ENCODE assay signal across 25 cellular contexts in genomic region chr22:20449819-20450550, GRCh38. TPM values are rescaled to one million over a fixed set of nuclear protein-coding genes. Genes with fewer than 3 reads are reported as not detected.
DNase-seq lines count a peak whose midpoint lies in the region; ATAC-seq, FAIRE-seq and TF ChIP-seq lines count a peak whose summit lies in the region.
"Had no signal": no experiment of that assay in that cellular context is flagged by ENCODE, and none has a peak within 500 bp of the region (broad histone marks: within the 10 kb centered on the region; RNA-seq: fewer than 3 reads in every experiment).

No MANE protein-coding gene starts in this region.

- H3K9me3 ChIP-seq in vagina = no peaks in the 10 kb centered on the region
- H3K9me3 ChIP-seq in left lung = no peaks in the 10 kb centered on the region
- H3K9me3 ChIP-seq: A549; BLaER1 treated with 17β-estradiol and CSF1 and Interleukin-3, amounts not matched to agents 10 nM and 100 nM; MG63 had no signal

- no peak overlapping the region for H3K27ac Mint-ChIP-seq in GM23338
- H3K27ac Mint-ChIP-seq: CD8-positive, alpha-beta memory T cell had no signal

- no peak for DNase-seq in GM23338 (ENCODE audit: low spot score)
- peak; percentile 8 for DNase-seq in epidermal melanocyte (ENCODE audit: insufficient read length, low spot score)
- no peak for DNase-seq in urothelium cell line (ENCODE audit: low spot score)
- DNase-seq in vagina (ENCODE audit: extremely low spot score in 2 of 2) = no peak
- no peak for DNase-seq in left lung
- no peak for DNase-seq in glomerular visceral epithelial cell (ENCODE audit: extremely low spot score)
- DNase-seq: AML-193; CD8-positive, alpha-beta memory T cell; DMS 273 treated with DMSO at 0.1 percent for 48 hours; DMS79; EL; GDM1; MG63; NCI-H1417; NCI-H1694; NCI-H2029 treated with DMSO at 0.1 percent for 48 hours; NCI-H69; RPMI8226; SHP77 had no signal

- ATAC-seq in GM23338 (peak; percentile 59; the same call in 2 of the 3 replicates), left lung (no peak)
- ATAC-seq: A549, GM12878, HepG2 had no signal

- H2AFZ ChIP-seq in GM23338 = no peak overlapping the region

- H3K4me3 Mint-ChIP-seq in GM23338 = no peak overlapping the region
- H3K4me3 Mint-ChIP-seq: CD8-positive, alpha-beta memory T cell had no signal

- no peak for TF ChIP-seq POLR2A in vagina (IDR thresholded peaks at IDR 0.05)

- H3K27ac ChIP-seq in GM23338 (ENCODE audit: low read depth) (no peak overlapping the region), VCaP (peak overlapping the region; percentile 69), vagina (no peak overlapping the region), left lung (no peak overlapping the region)
- H3K27ac ChIP-seq: A549; BLaER1 treated with 17β-estradiol and CSF1 and Interleukin-3, amounts not matched to agents 10 nM and 100 nM had no signal

- H3K9me3 Mint-ChIP-seq in GM23338 = no peaks in the 10 kb centered on the region
- H3K9me3 Mint-ChIP-seq: CD8-positive, alpha-beta memory T cell had no signal

- H3K4me1 ChIP-seq in GM23338 (ENCODE audit: insufficient read depth) (no peaks in the 10 kb centered on the region), vagina (no peaks in the 10 kb centered on the region), left lung (peaks cover 0 to 11% of the 10 kb centered on the region in 2 donors)
- H3K4me1 ChIP-seq: A549 had no signal

- H3K36me3 Mint-ChIP-seq in GM23338 (ENCODE audit: low read depth) = no peaks in the 10 kb centered on the region

- H3F3A ChIP-seq in GM23338 (replicated peaks; ENCODE audit: low read depth) = no peaks in the 10 kb centered on the region

- no peak overlapping the region for H3K4me2 ChIP-seq in GM23338
- H3K4me2 ChIP-seq: A549; BLaER1 treated with 17β-estradiol and CSF1 and Interleukin-3, amounts not matched to agents 10 nM and 100 nM had no signal

- no peak for TF ChIP-seq CTCF in GM23338 (conservative IDR thresholded peaks at IDR 0.05; ENCODE audit: low read depth in 2 of 2)
- no peak for TF ChIP-seq CTCF in VCaP (conservative IDR thresholded peaks at IDR 0.05)
- TF ChIP-seq CTCF in vagina (IDR thresholded peaks at IDR 0.05) = no peak
- TF ChIP-seq CTCF in left lung (IDR thresholded peaks at IDR 0.05) = no peak

- no peaks in the 10 kb centered on the region for H3K4me1 Mint-ChIP-seq in GM23338

- intact Hi-C loops in vagina (cut with DNase I) = no loop called here
- intact Hi-C loops in left lung (cut with DNase I) = no loop called here

- H3K9me2 ChIP-seq in GM23338 (ENCODE audit: insufficient read depth) = no peaks in the 10 kb centered on the region

- H3K27me3 Mint-ChIP-seq in GM23338 (ENCODE audit: insufficient read depth, low read depth, poor library complexity) = peaks cover 7% of the 10 kb centered on the region
- H3K27me3 Mint-ChIP-seq: CD8-positive, alpha-beta memory T cell had no signal

- H3K27me3 ChIP-seq in GM23338 (ENCODE audit: insufficient read depth) (no peaks in the 10 kb centered on the region), vagina (no peaks in the 10 kb centered on the region), left lung (no peaks in the 10 kb centered on the region)
- H3K27me3 ChIP-seq: BLaER1 treated with 17β-estradiol and CSF1 and Interleukin-3, amounts not matched to agents 10 nM and 100 nM; MG63 had no signal

- H3K36me3 ChIP-seq in GM23338 (ENCODE audit: insufficient read depth) (no peaks in the 10 kb centered on the region), vagina (peaks cover 0 to 12% of the 10 kb centered on the region in 2 donors), left lung (peaks cover 0 to 31% of the 10 kb centered on the region in 2 donors)
- H3K36me3 ChIP-seq: MG63 had no signal

- H4K20me1 ChIP-seq in GM23338 (replicated peaks; ENCODE audit: insufficient read depth) = no peaks in the 10 kb centered on the region; the same call in 1 of the 2 replicates

- FAIRE-seq in urothelium cell line (lab: Jason Lieb, UNC) = peak; percentile 86
- FAIRE-seq: A549, H54, HepG2 had no signal

- no peaks in the 10 kb centered on the region for H3K79me2 ChIP-seq in GM23338 (replicated peaks; ENCODE audit: insufficient read depth)

- H3K4me3 ChIP-seq in GM23338 (no peak overlapping the region), vagina (no peak overlapping the region), left lung (no peak overlapping the region)
- H3K4me3 ChIP-seq: A549; BLaER1 treated with 17β-estradiol and CSF1 and Interleukin-3, amounts not matched to agents 10 nM and 100 nM; GM12878; MG63 had no signal

TF ChIP-seq in GM23338, 12 proteins besides CTCF, POLR2A, EP300 and RAD21:
- TF ChIP-seq REST (IDR thresholded peaks at IDR 0.05; ENCODE audit: unreplicated experiment) = no peak

RNA-seq across cellular contexts. Expression of gene SCARF2, which starts 12.4 kb away (rescaled TPM):
- 16.6 and 17.0 TPM in 2 replicates for total RNA-seq in GM23338 (2014; rRNA removed; shearing (Covaris generic))
- polyA plus RNA-seq in GM23338 (2016; fragmentation: Nextera tagmentation; extraction: Ambion mirVana) = 1.8 and 2.2 TPM in 2 replicates
- total RNA-seq in vagina (32.2 TPM), left lung (10 to 100 TPM; 22.9 to 24.1 TPM)

RNA-seq across cellular contexts. Expression of gene KLHL22, which starts 45.6 kb away (rescaled TPM):
- total RNA-seq in GM23338 (2014; rRNA removed; shearing (Covaris generic)) = 12.1 and 16.0 TPM in 2 replicates
- 2.4 and 2.8 TPM in 2 replicates for polyA plus RNA-seq in GM23338 (2016; fragmentation: Nextera tagmentation; extraction: Ambion mirVana)
- total RNA-seq in vagina (20.1 TPM), left lung (10 to 100 TPM; 22.0 to 26.4 TPM)

RNA-seq across cellular contexts. Expression of gene ZNF74, which starts 56.0 kb away (rescaled TPM):
- total RNA-seq in GM23338 (2014; rRNA removed; shearing (Covaris generic)) = 78.2 and 94.0 TPM in 2 replicates
- polyA plus RNA-seq in GM23338 (2016; fragmentation: Nextera tagmentation; extraction: Ambion mirVana) = 16.1 and 17.0 TPM in 2 replicates
- total RNA-seq in vagina (11.0 TPM), left lung (10 to 100 TPM; 11.0 to 13.5 TPM)

RNA-seq across cellular contexts. Expression of gene MED15, which starts 57.4 kb away (rescaled TPM):
- total RNA-seq in GM23338 (2014; rRNA removed; shearing (Covaris generic)) = 32.0 and 43.5 TPM in 2 replicates
- 27.7 and 29.2 TPM in 2 replicates for polyA plus RNA-seq in GM23338 (2016; fragmentation: Nextera tagmentation; extraction: Ambion mirVana)
- total RNA-seq in vagina (72.2 TPM), left lung (100 to 1,000 TPM in 1 of 2 donors, 10 to 100 TPM in 1; 89.6 to 121 TPM)
